In genomic region chr11:66638177-66639065, GRCh38 we compare ENCODE assay signal across 8 cellular contexts. TPM values are rescaled to one million over a fixed set of nuclear protein-coding genes. Genes with fewer than 3 reads are reported as not detected.
DNase-seq lines count a peak whose midpoint lies in the region; ATAC-seq and TF ChIP-seq lines count a peak whose summit lies in the region.

Gene RBM4, plus strand, starts transcription at chr11:66638703. Its CDS starts 1,009 bp downstream, at chr11:66639712.

- intact Hi-C loops in activated T-helper 2 cell treated with anti-CD3 and anti-CD28 coated beads, Interferon-gamma antibody, Interleukin-2, Interleukin-4, amounts not matched to agents 10 μg/mL and 5 μg/mL and 100 μg/mL, durations not matched to agents 14 hours and 24 hours and 36 hours (cut with micrococcal nuclease): loop anchor here (1.0 to 2.0 kb wide), 3 partner anchors 22 to 46 kb away; partner anchors contain the start of genes CCDC87, CCS, RBM14 and RBM4B

- no peaks in the 10 kb centered on the region for H3K9me3 Mint-ChIP-seq in activated T-helper 2 cell treated with anti-CD3 and anti-CD28 coated beads, Interferon-gamma antibody, Interleukin-2, Interleukin-4, amounts not matched to agents 10 μg/mL and 5 μg/mL and 100 μg/mL, durations not matched to agents 14 hours and 24 hours and 36 hours
- no peaks in the 10 kb centered on the region for H3K9me3 Mint-ChIP-seq in naive thymus-derived CD8-positive, alpha-beta T cell

- peaks cover 45% of the 10 kb centered on the region for H3K4me1 ChIP-seq in RWPE2 (ENCODE audit: insufficient read depth, poor library complexity, severe bottlenecking)

- no peaks in the 10 kb centered on the region for H3K27me3 ChIP-seq in RWPE2 (ENCODE audit: insufficient read depth, poor library complexity, severe bottlenecking)

- peaks cover 53% of the 10 kb centered on the region for H3K4me1 Mint-ChIP-seq in activated T-helper 2 cell treated with anti-CD3 and anti-CD28 coated beads, Interferon-gamma antibody, Interleukin-2, Interleukin-4, amounts not matched to agents 10 μg/mL and 5 μg/mL and 100 μg/mL, durations not matched to agents 14 hours and 24 hours and 36 hours (ENCODE audit: low read depth)
- peaks cover 36 to 73% (median 69%) of the 10 kb centered on the region in 4 donors for H3K4me1 Mint-ChIP-seq in naive thymus-derived CD8-positive, alpha-beta T cell

- no peaks in the 10 kb centered on the region for H3K27me3 Mint-ChIP-seq in activated T-helper 2 cell treated with anti-CD3 and anti-CD28 coated beads, Interferon-gamma antibody, Interleukin-2, Interleukin-4, amounts not matched to agents 10 μg/mL and 5 μg/mL and 100 μg/mL, durations not matched to agents 14 hours and 24 hours and 36 hours (ENCODE audit: low read depth)
- H3K27me3 Mint-ChIP-seq in naive thymus-derived CD8-positive, alpha-beta T cell: no peaks in the 10 kb centered on the region

- peak; percentile 91 for ATAC-seq in RWPE2 (ENCODE audit: low read depth)
- ATAC-seq in naive thymus-derived CD8-positive, alpha-beta T cell: peak; percentile 84 to 90

- no peak for TF ChIP-seq CTCF in RWPE2 (IDR thresholded peaks at IDR 0.05; ENCODE audit: poor library complexity, severe bottlenecking)
- no peak for TF ChIP-seq CTCF in fibroblast of mammary gland (conservative IDR thresholded peaks at IDR 0.05; ENCODE audit: control insufficient read depth, insufficient read depth, low read depth, low read length)

- POLR2A ChIA-PET in naive thymus-derived CD8-positive, alpha-beta T cell (lab: Charles Lee): interaction anchor here (0.6 to 7.0 kb wide), 36 partner anchors 10 to 1384 kb away, joined by 3 to 198 read pairs (median 4); partner anchors contain the start of genes ACTN3, BBS1, CCDC87 and CCS

- peak within 1 kb of the TSS; percentile 81 for H3K4me3 ChIP-seq in RWPE2 (ENCODE audit: severe bottlenecking)
- peak within 1 kb of the TSS; percentile 85 for H3K4me3 ChIP-seq in fibroblast of mammary gland (ENCODE audit: control insufficient read depth, low read depth, low read length)

- H3K27ac Mint-ChIP-seq in activated T-helper 2 cell treated with anti-CD3 and anti-CD28 coated beads, Interferon-gamma antibody, Interleukin-2, Interleukin-4, amounts not matched to agents 10 μg/mL and 5 μg/mL and 100 μg/mL, durations not matched to agents 14 hours and 24 hours and 36 hours: peak within 1 kb of the TSS; percentile 93
- peak within 1 kb of the TSS; percentile 89 to 99 (median 97) for H3K27ac Mint-ChIP-seq in naive thymus-derived CD8-positive, alpha-beta T cell

- H3K9me3 ChIP-seq in RWPE2 (ENCODE audit: severe bottlenecking): no peaks in the 10 kb centered on the region

- peak within 1 kb of the TSS; percentile 97 for H3K4me3 Mint-ChIP-seq in activated T-helper 2 cell treated with anti-CD3 and anti-CD28 coated beads, Interferon-gamma antibody, Interleukin-2, Interleukin-4, amounts not matched to agents 10 μg/mL and 5 μg/mL and 100 μg/mL, durations not matched to agents 14 hours and 24 hours and 36 hours (ENCODE audit: low read depth)
- H3K4me3 Mint-ChIP-seq in naive thymus-derived CD8-positive, alpha-beta T cell: peak within 1 kb of the TSS; percentile 89 to 99 (median 95)

- H3K36me3 Mint-ChIP-seq in activated T-helper 2 cell treated with anti-CD3 and anti-CD28 coated beads, Interferon-gamma antibody, Interleukin-2, Interleukin-4, amounts not matched to agents 10 μg/mL and 5 μg/mL and 100 μg/mL, durations not matched to agents 14 hours and 24 hours and 36 hours (ENCODE audit: low read depth): peaks cover 82% of the 10 kb centered on the region
- peaks cover 27 to 59% (median 38%) of the 10 kb centered on the region in 3 donors for H3K36me3 Mint-ChIP-seq in naive thymus-derived CD8-positive, alpha-beta T cell

- DNase-seq in ELF-1 (ENCODE audit: low read depth, low spot score): peak; percentile 100
- peak; percentile 99 for DNase-seq in H4 (ENCODE audit: low spot score)
- peak; percentile 100 for DNase-seq in LoVo (ENCODE audit: low spot score)
- DNase-seq in RWPE2 (ENCODE audit: low spot score): peak; percentile 97
- peak; percentile 98 for DNase-seq in activated T-helper 2 cell treated with anti-CD3 and anti-CD28 coated beads, Interferon-gamma antibody, Interleukin-2, Interleukin-4, amounts not matched to agents 10 μg/mL and 5 μg/mL and 100 μg/mL, durations not matched to agents 14 hours and 24 hours and 36 hours (ENCODE audit: low spot score)
- DNase-seq in fibroblast of mammary gland (ENCODE audit: low read depth): peak; percentile 100
- peak; percentile 84 to 99 (median 98) for DNase-seq in naive thymus-derived CD8-positive, alpha-beta T cell
- peak; percentile 85 to 99 (median 97) for DNase-seq in stimulated activated naive CD4-positive, alpha-beta T cell (lab: John Stamatoyannopoulos, UW)

- H3K36me3 ChIP-seq in RWPE2 (ENCODE audit: low read depth): peaks cover 68% of the 10 kb centered on the region

- peak within 1 kb of the TSS; percentile 61 for H3K27ac ChIP-seq in RWPE2 (ENCODE audit: poor library complexity, severe bottlenecking)

RNA-seq across cellular contexts. Expression of gene RBM4, which starts in this region (rescaled TPM):
- 159 and 164 TPM in 2 replicates for total RNA-seq in H4 (2014; rRNA removed; shearing (Covaris generic))
- 125 and 129 TPM in 2 replicates for total RNA-seq in activated T-helper 2 cell treated with anti-CD3 and anti-CD28 coated beads, Interferon-gamma antibody, Interleukin-2, Interleukin-4, amounts not matched to agents 10 μg/mL and 5 μg/mL and 100 μg/mL, durations not matched to agents 14 hours and 24 hours and 36 hours
- 100 to 1,000 TPM; 213 to 232 TPM for total RNA-seq in naive thymus-derived CD8-positive, alpha-beta T cell
- polyA plus RNA-seq in naive thymus-derived CD8-positive, alpha-beta T cell: 100 to 1,000 TPM; 250 to 283 (median 262) TPM

Comparison
In these comparisons a context has a peak if more than half of its experiments do, and no peak if none do; other contexts are left out.
1. Peak in every context shown above with its lines: DNase-seq, ATAC-seq, H3K4me3 ChIP-seq and H3K27ac ChIP-seq.